In the genomic region with DNA sequence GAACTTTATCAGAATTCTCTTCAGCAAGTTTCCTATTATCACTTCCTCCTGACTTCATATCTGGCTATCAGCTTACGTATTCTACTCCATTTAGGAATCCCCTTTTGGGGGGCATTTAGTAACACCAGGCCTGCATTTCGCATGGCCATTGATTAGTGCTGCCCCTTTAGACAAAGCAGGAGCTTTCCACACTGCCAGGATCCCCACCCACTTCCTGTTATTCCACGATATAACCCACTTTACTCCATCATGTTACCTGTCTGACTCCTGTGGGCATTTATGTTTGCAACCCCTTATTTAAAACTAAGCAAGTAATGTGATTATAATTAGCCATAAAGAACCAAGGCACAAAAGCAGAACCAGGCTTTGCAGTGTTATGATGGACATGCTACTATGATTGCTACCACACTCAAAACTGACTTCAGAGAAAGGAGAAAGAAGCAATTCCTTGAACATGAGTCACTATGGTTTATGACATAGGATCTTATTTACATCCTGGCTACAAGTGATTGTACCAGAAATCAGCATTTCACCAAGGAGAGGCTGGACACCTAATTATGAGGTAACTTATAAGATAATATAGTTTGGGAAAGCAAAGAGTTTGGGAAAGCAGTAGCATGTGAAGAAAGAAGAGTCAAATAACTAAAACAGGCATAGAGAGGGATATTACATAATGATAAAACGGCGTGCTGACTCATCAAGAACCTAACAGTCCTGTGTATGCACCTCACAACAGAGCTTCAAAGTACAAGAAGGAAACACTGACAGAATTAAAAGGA, we compare ENCODE assay signal across 13 cellular contexts.
DNase-seq lines count a peak whose midpoint lies in the region; ATAC-seq and TF ChIP-seq lines count a peak whose summit lies in the region.
"Had no signal": no experiment of that assay in that cellular context is flagged by ENCODE, and none has a peak within 500 bp of the region (broad histone marks: within the 10 kb centered on the region; RNA-seq: fewer than 3 reads in every experiment).

No MANE protein-coding gene starts in this region.

- 65 to 69% methylated on average over 5 of the region's 5 CpGs for WGBS in transverse colon (ENCODE audit: low coverage in 1 of 2), 2 donors

- in situ Hi-C loops in transverse colon (cut with MboI; ENCODE audit: low pct_ligation_motif_present in 1 of 4, low pct_unique_long_range_greater_than_20kb in 1 of 4, low sequenced_read_pairs in 3 of 4) = no loop called here

- ATAC-seq in activated CD8-positive, alpha-beta T cell treated with anti-CD3 and anti-CD28 coated beads for 36 hours = peak; percentile 84
- ATAC-seq in foreskin keratinocyte (peak; percentile 61), GM21423 (IDR thresholded peaks at IDR 0.05; ENCODE audit: unreplicated experiment) (no peak), GM21381 (IDR thresholded peaks at IDR 0.05; ENCODE audit: unreplicated experiment) (no peak)

- CTCF ChIA-PET in activated CD8-positive, alpha-beta T cell treated with anti-CD3 and anti-CD28 coated beads for 36 hours (lab: Charles Lee) = no interaction called here

- DNase-seq in DMS53 treated with DMSO at 0.1 percent for 48 hours (lab: John Stamatoyannopoulos, UW; ENCODE audit: unreplicated experiment) = peak; percentile 13
- peak; percentile 92 for DNase-seq in HT1080 (ENCODE audit: low read depth)
- peak; percentile 12 for DNase-seq in activated CD8-positive, alpha-beta T cell treated with anti-CD3 and anti-CD28 coated beads for 36 hours
- DNase-seq in foreskin keratinocyte = peak; percentile 15 to 50
- no peak for DNase-seq in transverse colon
- no peak for DNase-seq in posterior vena cava (ENCODE audit: low spot score)
- DNase-seq: activated CD4-positive, CD25-positive, alpha-beta regulatory T cell; CD4-positive, alpha-beta memory T cell; dorsolateral prefrontal cortex; MM.1S had no signal

- no peak for TF ChIP-seq EP300 in transverse colon (IDR thresholded peaks at IDR 0.05; ENCODE audit: low read depth)

- no peak for TF ChIP-seq POLR2A in transverse colon (IDR thresholded peaks at IDR 0.05)

- intact Hi-C loops in activated CD8-positive, alpha-beta T cell treated with anti-CD3 and anti-CD28 coated beads for 36 hours (cut with micrococcal nuclease) = no loop called here
- intact Hi-C loops in transverse colon (cut with DNase I; ENCODE audit: low total_unique reads) (no loop called here), posterior vena cava (cut with DNase I) (no loop called here)

- H3K27ac Mint-ChIP-seq in activated CD8-positive, alpha-beta T cell treated with anti-CD3 and anti-CD28 coated beads for 36 hours = peak overlapping the region; percentile 8

- H3K27me3 ChIP-seq in foreskin keratinocyte (no peaks in the 10 kb centered on the region), transverse colon (no peaks in the 10 kb centered on the region)
- H3K27me3 ChIP-seq: dorsolateral prefrontal cortex, neutrophil had no signal

- no peaks in the 10 kb centered on the region for H3K9me3 Mint-ChIP-seq in activated CD8-positive, alpha-beta T cell treated with anti-CD3 and anti-CD28 coated beads for 36 hours

- H3K36me3 Mint-ChIP-seq in activated CD8-positive, alpha-beta T cell treated with anti-CD3 and anti-CD28 coated beads for 36 hours (ENCODE audit: low read depth) = no peaks in the 10 kb centered on the region

- H3K4me1 ChIP-seq in foreskin keratinocyte (no peaks in the 10 kb centered on the region), transverse colon (no peaks in the 10 kb centered on the region)

- POLR2A ChIA-PET in activated CD8-positive, alpha-beta T cell treated with anti-CD3 and anti-CD28 coated beads for 36 hours (lab: Charles Lee) = no interaction called here

- H3K36me3 ChIP-seq in transverse colon = no peaks in the 10 kb centered on the region
- H3K36me3 ChIP-seq: neutrophil had no signal

- H3K27me3 Mint-ChIP-seq in activated CD8-positive, alpha-beta T cell treated with anti-CD3 and anti-CD28 coated beads for 36 hours = no peaks in the 10 kb centered on the region
- H3K27me3 Mint-ChIP-seq: CD4-positive, alpha-beta memory T cell had no signal

- H3K4me3 Mint-ChIP-seq in activated CD8-positive, alpha-beta T cell treated with anti-CD3 and anti-CD28 coated beads for 36 hours = no peak overlapping the region

- H3K4me1 Mint-ChIP-seq in activated CD8-positive, alpha-beta T cell treated with anti-CD3 and anti-CD28 coated beads for 36 hours (ENCODE audit: low read depth) = peaks cover 32% of the 10 kb centered on the region

- H3K9me3 ChIP-seq in transverse colon = no peaks in the 10 kb centered on the region
- H3K9me3 ChIP-seq: neutrophil had no signal

- TF ChIP-seq CTCF in activated CD8-positive, alpha-beta T cell treated with anti-CD3 and anti-CD28 coated beads for 36 hours (IDR thresholded peaks at IDR 0.05) = no peak
- TF ChIP-seq CTCF in foreskin keratinocyte (conservative IDR thresholded peaks at IDR 0.05) (no peak), transverse colon (IDR thresholded peaks at IDR 0.05) (no peak)

- H3K4me3 ChIP-seq in transverse colon = no peak overlapping the region
- H3K4me3 ChIP-seq: dorsolateral prefrontal cortex had no signal

- H3K27ac ChIP-seq in foreskin keratinocyte = no peak overlapping the region
- no peak overlapping the region for H3K27ac ChIP-seq in transverse colon
- H3K27ac ChIP-seq: neutrophil had no signal

Comparison
In these comparisons a context has a peak if more than half of its experiments do, and no peak if none do; other contexts are left out.
1. DNase-seq: peak in DMS53 treated with DMSO at 0.1 percent for 48 hours (single experiment), HT1080 (single experiment), activated CD8-positive, alpha-beta T cell treated with anti-CD3 and anti-CD28 coated beads for 36 hours (single experiment) and foreskin keratinocyte (2 of 2); none in transverse colon (single experiment) and posterior vena cava (single experiment).
2. ATAC-seq: peak in activated CD8-positive, alpha-beta T cell treated with anti-CD3 and anti-CD28 coated beads for 36 hours (single experiment) and foreskin keratinocyte (single experiment); none in GM21423 (single experiment) and GM21381 (single experiment).